Comparison of ENCODE assay signal across 17 cellular contexts in genomic region chr15:89372069-89373033, GRCh38. TPM values are rescaled to one million over a fixed set of nuclear protein-coding genes. Genes with fewer than 3 reads are reported as not detected.
DNase-seq lines count a peak whose midpoint lies in the region; ATAC-seq, FAIRE-seq and TF ChIP-seq lines count a peak whose summit lies in the region.
"Had no signal": no experiment of that assay in that cellular context is flagged by ENCODE, and none has a peak within 500 bp of the region (broad histone marks: within the 10 kb centered on the region; RNA-seq: fewer than 3 reads in every experiment).

No MANE protein-coding gene starts in this region.

- H3F3A ChIP-seq in neural cell (ENCODE audit: insufficient read depth, low read length, poor library complexity, severe bottlenecking) = no peaks in the 10 kb centered on the region
- H3F3A ChIP-seq in MM.1S (ENCODE audit: insufficient read depth, low read length) = no peaks in the 10 kb centered on the region

- H3K27me3 Mint-ChIP-seq in activated naive CD8-positive, alpha-beta T cell = peaks cover 41% of the 10 kb centered on the region
- H3K27me3 Mint-ChIP-seq in activated naive CD8-positive, alpha-beta T cell treated with anti-CD3 and anti-CD28 coated beads for 36 hours = peaks cover 90% of the 10 kb centered on the region

- peak overlapping the region; percentile 40 for H3K4me3 Mint-ChIP-seq in activated naive CD8-positive, alpha-beta T cell
- H3K4me3 Mint-ChIP-seq in activated naive CD8-positive, alpha-beta T cell treated with anti-CD3 and anti-CD28 coated beads for 36 hours = no peak overlapping the region

- intact Hi-C loops in dorsolateral prefrontal cortex (cut with DNase I) = no loop called here

- FAIRE-seq in small intestine (lab: Jason Lieb, UNC) = no peak
- FAIRE-seq: GM12878 had no signal

- H3K4me1 ChIP-seq in trophoblast cell (ENCODE audit: control insufficient read depth in 1 of 2, insufficient read depth in 2 of 2, low read length in 2 of 2) (peaks cover under 1 to 6% of the 10 kb centered on the region in 2 experiments), MM.1S (ENCODE audit: low read length) (no peaks in the 10 kb centered on the region), small intestine (ENCODE audit: control insufficient read depth in 2 of 2, insufficient read depth in 1 of 2, low read depth in 1 of 2, low read length in 1 of 2) (no peaks in the 10 kb centered on the region)

- no peak overlapping the region for H2BK12ac ChIP-seq in trophoblast cell (ENCODE audit: low read length)

- no peak overlapping the region for H3K4me2 ChIP-seq in neural cell (ENCODE audit: low read length)
- H3K4me2 ChIP-seq in trophoblast cell (ENCODE audit: low read length) = no peak overlapping the region
- H3K4me2 ChIP-seq in MM.1S (ENCODE audit: low read depth, low read length) = no peak overlapping the region

- no peak for DNase-seq in activated naive CD8-positive, alpha-beta T cell treated with anti-CD3 and anti-CD28 coated beads for 36 hours
- DNase-seq in dorsolateral prefrontal cortex = no peak
- no peak for DNase-seq in trophoblast cell
- DNase-seq in MM.1S = no peak
- DNase-seq in small intestine = no peak
- DNase-seq: AML-193, DMS53, NCI-H1048, NCI-H1694, NCI-H69 had no signal

- H3K27ac ChIP-seq in dorsolateral prefrontal cortex = peak overlapping the region in 57 of 59 donors; percentile 32 to 93 (median 76)
- H3K27ac ChIP-seq in neural cell (ENCODE audit: low read length) = no peak overlapping the region
- H3K27ac ChIP-seq in trophoblast cell (ENCODE audit: low read depth, low read length) = no peak overlapping the region
- H3K27ac ChIP-seq in MM.1S (ENCODE audit: low read length) = no peak overlapping the region
- H3K27ac ChIP-seq in small intestine (ENCODE audit: low read depth in 1 of 2, low read length in 1 of 2) = no peak overlapping the region
- H3K27ac ChIP-seq: HL-60, RWPE1 had no signal

- H4K20me1 ChIP-seq in neural cell (ENCODE audit: insufficient read depth) (no peaks in the 10 kb centered on the region), MM.1S (ENCODE audit: insufficient read depth, low read length) (no peaks in the 10 kb centered on the region)

- H3K9me2 ChIP-seq in neural cell (ENCODE audit: insufficient read depth, low read length) (no peaks in the 10 kb centered on the region), MM.1S (replicated peaks; ENCODE audit: insufficient read depth, low read length) (no peaks in the 10 kb centered on the region)

- no peak for ATAC-seq in GM19023 (IDR thresholded peaks at IDR 0.05; ENCODE audit: unreplicated experiment)
- ATAC-seq: GM12878, HCT116 had no signal

- no peaks in the 10 kb centered on the region for H3K36me3 ChIP-seq in neural cell (ENCODE audit: insufficient read depth, low read length)
- no peaks in the 10 kb centered on the region for H3K36me3 ChIP-seq in trophoblast cell (ENCODE audit: control insufficient read depth in 1 of 2, insufficient read depth in 2 of 2, low read length in 2 of 2)
- no peaks in the 10 kb centered on the region for H3K36me3 ChIP-seq in MM.1S (replicated peaks; ENCODE audit: insufficient read depth, low read length)
- no peaks in the 10 kb centered on the region for H3K36me3 ChIP-seq in small intestine (ENCODE audit: control insufficient read depth in 2 of 2, insufficient read depth in 2 of 2, low read length in 2 of 2)

- H4K8ac ChIP-seq in trophoblast cell (ENCODE audit: low read depth, low read length) = no peak overlapping the region

- H4K91ac ChIP-seq in trophoblast cell (ENCODE audit: low read depth, low read length) = no peak overlapping the region

- TF ChIP-seq CTCF in dorsolateral prefrontal cortex (IDR thresholded peaks at IDR 0.05 in 54 of 56, conservative IDR thresholded peaks at IDR 0.05 in 2 of 56; ENCODE audit: low read depth in 1 of 56, partially characterized antibody in 56 of 56) (no peak), neural cell (IDR thresholded peaks at IDR 0.05; ENCODE audit: poor library complexity, severe bottlenecking) (no peak), MM.1S (IDR thresholded peaks at IDR 0.05; ENCODE audit: low read length) (no peak)

- H3K36me3 Mint-ChIP-seq in activated naive CD8-positive, alpha-beta T cell = peaks cover 2% of the 10 kb centered on the region
- H3K36me3 Mint-ChIP-seq in activated naive CD8-positive, alpha-beta T cell treated with anti-CD3 and anti-CD28 coated beads for 36 hours = no peaks in the 10 kb centered on the region

- H3K14ac ChIP-seq in trophoblast cell (ENCODE audit: low read length) = no peak overlapping the region

- H3K9me3 ChIP-seq in neural cell (ENCODE audit: low read length) (no peaks in the 10 kb centered on the region), trophoblast cell (ENCODE audit: insufficient read depth, low read depth, low read length) (peaks cover 13% of the 10 kb centered on the region), MM.1S (replicated peaks; ENCODE audit: insufficient read depth, low read length) (no peaks in the 10 kb centered on the region), small intestine (ENCODE audit: control insufficient read depth, low read depth) (no peaks in the 10 kb centered on the region)

- H3K18ac ChIP-seq in trophoblast cell (ENCODE audit: low read length) = no peak overlapping the region

- peaks cover 0 to 84% (median 27%) of the 10 kb centered on the region in 45 donors for H3K27me3 ChIP-seq in dorsolateral prefrontal cortex
- H3K27me3 ChIP-seq in neural cell (ENCODE audit: insufficient read depth, low read depth, low read length) = peaks cover 78% of the 10 kb centered on the region
- peaks cover 95% of the 10 kb centered on the region for H3K27me3 ChIP-seq in trophoblast cell (ENCODE audit: insufficient read depth, low read length)
- peaks cover 95% of the 10 kb centered on the region for H3K27me3 ChIP-seq in MM.1S (replicated peaks; ENCODE audit: insufficient read depth, low read length)
- peaks cover 14 to 75% of the 10 kb centered on the region in 2 donors for H3K27me3 ChIP-seq in small intestine (ENCODE audit: control insufficient read depth in 2 of 2, insufficient read depth in 2 of 2, low read length in 2 of 2)

- H3K9me3 Mint-ChIP-seq in activated naive CD8-positive, alpha-beta T cell (ENCODE audit: low read depth) = no peaks in the 10 kb centered on the region
- no peaks in the 10 kb centered on the region for H3K9me3 Mint-ChIP-seq in activated naive CD8-positive, alpha-beta T cell treated with anti-CD3 and anti-CD28 coated beads for 36 hours

- peak overlapping the region in 51 of 59 donors; percentile 23 to 78 (median 66) for H3K4me3 ChIP-seq in dorsolateral prefrontal cortex
- H3K4me3 ChIP-seq in neural cell (ENCODE audit: low read length) = peak overlapping the region; percentile 88
- H3K4me3 ChIP-seq in trophoblast cell (ENCODE audit: low read depth, low read length) = no peak overlapping the region
- H3K4me3 ChIP-seq in MM.1S (ENCODE audit: low read length) = no peak overlapping the region
- H3K4me3 ChIP-seq in small intestine (ENCODE audit: low read depth in 1 of 2, low read length in 2 of 2) = no peak overlapping the region
- H3K4me3 ChIP-seq: GM12878 had no signal

- no peak for TF ChIP-seq RAD21 in neural cell (conservative IDR thresholded peaks at IDR 0.05)

- H2AK5ac ChIP-seq in trophoblast cell (ENCODE audit: low read length) = no peak overlapping the region

- H3K79me2 ChIP-seq in neural cell (replicated peaks; ENCODE audit: insufficient read depth, low read length) (peaks cover 94% of the 10 kb centered on the region), trophoblast cell (ENCODE audit: control insufficient read depth, insufficient read depth, low read length, poor library complexity) (no peaks in the 10 kb centered on the region), MM.1S (ENCODE audit: low read length) (no peaks in the 10 kb centered on the region)

- no peak overlapping the region for H3K23ac ChIP-seq in trophoblast cell (ENCODE audit: low read length)

- no peak overlapping the region for H4K12ac ChIP-seq in trophoblast cell (ENCODE audit: low read depth, low read length)

- H3K4me1 Mint-ChIP-seq in activated naive CD8-positive, alpha-beta T cell (ENCODE audit: low read depth) = peaks cover 14% of the 10 kb centered on the region
- H3K4me1 Mint-ChIP-seq in activated naive CD8-positive, alpha-beta T cell treated with anti-CD3 and anti-CD28 coated beads for 36 hours = peaks cover 7% of the 10 kb centered on the region

- H2BK120ac ChIP-seq in trophoblast cell (ENCODE audit: insufficient read depth, low read length, poor library complexity) = no peak overlapping the region

- H3K9ac ChIP-seq in neural cell (ENCODE audit: low read length) (peak overlapping the region; percentile 81), trophoblast cell (ENCODE audit: low read length) (no peak overlapping the region), MM.1S (ENCODE audit: low read length) (no peak overlapping the region)

- H3K79me1 ChIP-seq in trophoblast cell (ENCODE audit: low read length) = no peaks in the 10 kb centered on the region

- WGBS in trophoblast cell (ENCODE audit: extremely low coverage, insufficient coverage, insufficient read length) = no CpG with 5 or more reads among the region's 16 CpGs
- 18 to 24% (median 23%) methylated on average over 16 of the region's 16 CpGs for WGBS in small intestine, 3 donors

- H3K4ac ChIP-seq in trophoblast cell (ENCODE audit: low read depth, low read length) = no peak overlapping the region

- no peak for TF ChIP-seq EP300 in neural cell (conservative IDR thresholded peaks at IDR 0.05; ENCODE audit: poor library complexity, severe bottlenecking)

- H2AFZ ChIP-seq in neural cell (ENCODE audit: low read depth, low read length) = no peak overlapping the region
- no peak overlapping the region for H2AFZ ChIP-seq in trophoblast cell (ENCODE audit: insufficient read depth, low read length, poor library complexity)
- H2AFZ ChIP-seq in MM.1S (ENCODE audit: low read length) = no peak overlapping the region

- no peak overlapping the region for H2BK5ac ChIP-seq in trophoblast cell (ENCODE audit: low read depth, low read length, poor library complexity)

- no peak overlapping the region for H3K27ac Mint-ChIP-seq in activated naive CD8-positive, alpha-beta T cell
- no peak overlapping the region for H3K27ac Mint-ChIP-seq in activated naive CD8-positive, alpha-beta T cell treated with anti-CD3 and anti-CD28 coated beads for 36 hours

TF ChIP-seq in neural cell, 6 proteins besides CTCF, POLR2A, EP300 and RAD21 (continues in another document):
- no peak for TF ChIP-seq POLR2AphosphoS5 (IDR thresholded peaks at IDR 0.05)
- TF ChIP-seq TAF1 (IDR thresholded peaks at IDR 0.05; ENCODE audit: low read depth) = no peak
- TF ChIP-seq EZH2 (IDR thresholded peaks at IDR 0.05; ENCODE audit: borderline replicate concordance, insufficient read depth, low read length, poor library complexity, severe bottlenecking) = no peak
- no peak for TF ChIP-seq MXI1 (conservative IDR thresholded peaks at IDR 0.05; ENCODE audit: poor library complexity, severe bottlenecking)

RNA-seq across cellular contexts. Expression of gene POLG, which starts 37.7 kb away (rescaled TPM):
- 100 to 1,000 TPM in 1 of 2 experiments, 10 to 100 TPM in 1; 96.1 to 102 TPM for total RNA-seq in activated naive CD8-positive, alpha-beta T cell treated with anti-CD3 and anti-CD28 coated beads for 36 hours
- 10 to 100 TPM; 42.1 to 75.8 (median 58.1) TPM for total RNA-seq in dorsolateral prefrontal cortex
- polyA plus RNA-seq in neural cell (47.9 and 62.9 TPM in 2 replicates), small intestine (10 to 100 TPM; 33.0 to 47.0 (median 37.3) TPM)
- 42.7 and 58.9 TPM in 2 replicates for polyA minus RNA-seq in neural cell
- 27.9 and 28.6 TPM in 2 replicates for polyA plus RNA-seq in trophoblast cell (2013)

Comparison
In these comparisons a context has a peak if more than half of its experiments do, and no peak if none do; other contexts are left out.
1. H3K27ac ChIP-seq: peak in dorsolateral prefrontal cortex (57 of 59); none in neural cell (single experiment), trophoblast cell (single experiment), MM.1S (single experiment) and small intestine (0 of 2).
2. H3K4me3 ChIP-seq: peak in dorsolateral prefrontal cortex (51 of 59) and neural cell (single experiment); none in trophoblast cell (single experiment), MM.1S (single experiment) and small intestine (0 of 2).